1 cellular context compared by ENCODE assay signal in genomic region chr7:47435889-47436312, GRCh38.
TF ChIP-seq lines count a peak whose summit lies in the region.

No MANE protein-coding gene starts in this region.

TF ChIP-seq in K562, 482 proteins besides CTCF, POLR2A, EP300 and RAD21 (continued from another document and continues in another):
- TF ChIP-seq ARID3A (IDR thresholded peaks at IDR 0.05; ENCODE audit: borderline replicate concordance, low read depth, low read length) (no peak), ZNF408 (CRISPR knock-in tag; IDR thresholded peaks at IDR 0.05; ENCODE audit: low read depth) (no peak), USF1 (CRISPR knock-in tag; IDR thresholded peaks at IDR 0.05) (no peak), E4F1 (CRISPR knock-in tag; IDR thresholded peaks at IDR 0.05; ENCODE audit: borderline replicate concordance) (no peak), ZNF280B (CRISPR knock-in tag; IDR thresholded peaks at IDR 0.05) (no peak), MCM3 (IDR thresholded peaks at IDR 0.05) (no peak), RREB1 (CRISPR knock-in tag; IDR thresholded peaks at IDR 0.05) (no peak), TCF3 (CRISPR knock-in tag; IDR thresholded peaks at IDR 0.05) (no peak), ZNF311 (CRISPR knock-in tag; IDR thresholded peaks at IDR 0.05) (no peak), TAF9B (IDR thresholded peaks at IDR 0.05; ENCODE audit: partially characterized antibody) (no peak), PHF20 (IDR thresholded peaks at IDR 0.05; ENCODE audit: partially characterized antibody) (no peak), UBTF (IDR thresholded peaks at IDR 0.05; ENCODE audit: borderline replicate concordance in 1 of 2, low read depth in 2 of 2, low read length in 2 of 2) (no peak), RBBP5 (IDR thresholded peaks at IDR 0.05; ENCODE audit: borderline replicate concordance, insufficient read depth, low read length, poor library complexity, severe bottlenecking) (no peak), CXXC5 (CRISPR knock-in tag; IDR thresholded peaks at IDR 0.05) (0 out of 2 replicates have a peak, but pooled peaks have one; percentile 37), DLX4 (CRISPR knock-in tag; IDR thresholded peaks at IDR 0.05) (no peak), NR1H2 (CRISPR knock-in tag; IDR thresholded peaks at IDR 0.05) (no peak), MED1 (CRISPR knock-in tag; IDR thresholded peaks at IDR 0.05; ENCODE audit: borderline replicate concordance) (no peak), HNRNPUL1 (IDR thresholded peaks at IDR 0.05; ENCODE audit: low read length) (no peak), ZNF41 (CRISPR knock-in tag; conservative IDR thresholded peaks at IDR 0.05) (no peak), ZNF398 (CRISPR knock-in tag; IDR thresholded peaks at IDR 0.05) (no peak), MTF1 (CRISPR knock-in tag; IDR thresholded peaks at IDR 0.05; ENCODE audit: borderline replicate concordance) (no peak), HMG20A (CRISPR knock-in tag; conservative IDR thresholded peaks at IDR 0.05) (no peak), MBD1 (CRISPR knock-in tag; IDR thresholded peaks at IDR 0.05) (no peak), NELFE (IDR thresholded peaks at IDR 0.05; ENCODE audit: insufficient read depth, insufficient read length) (no peak), TRIM28 (IDR thresholded peaks at IDR 0.05) (no peak), ZSCAN29 (IDR thresholded peaks at IDR 0.05) (no peak), ZNF146 (CRISPR knock-in tag; IDR thresholded peaks at IDR 0.05; ENCODE audit: unreplicated experiment) (no peak), DPF2 (IDR thresholded peaks at IDR 0.05) (no peak), HDAC2 (IDR thresholded peaks at IDR 0.05) (no peak), ADNP (tag; IDR thresholded peaks at IDR 0.05) (no peak)
